Comparison of ENCODE assay signal across 8 cellular contexts in the genomic region with DNA sequence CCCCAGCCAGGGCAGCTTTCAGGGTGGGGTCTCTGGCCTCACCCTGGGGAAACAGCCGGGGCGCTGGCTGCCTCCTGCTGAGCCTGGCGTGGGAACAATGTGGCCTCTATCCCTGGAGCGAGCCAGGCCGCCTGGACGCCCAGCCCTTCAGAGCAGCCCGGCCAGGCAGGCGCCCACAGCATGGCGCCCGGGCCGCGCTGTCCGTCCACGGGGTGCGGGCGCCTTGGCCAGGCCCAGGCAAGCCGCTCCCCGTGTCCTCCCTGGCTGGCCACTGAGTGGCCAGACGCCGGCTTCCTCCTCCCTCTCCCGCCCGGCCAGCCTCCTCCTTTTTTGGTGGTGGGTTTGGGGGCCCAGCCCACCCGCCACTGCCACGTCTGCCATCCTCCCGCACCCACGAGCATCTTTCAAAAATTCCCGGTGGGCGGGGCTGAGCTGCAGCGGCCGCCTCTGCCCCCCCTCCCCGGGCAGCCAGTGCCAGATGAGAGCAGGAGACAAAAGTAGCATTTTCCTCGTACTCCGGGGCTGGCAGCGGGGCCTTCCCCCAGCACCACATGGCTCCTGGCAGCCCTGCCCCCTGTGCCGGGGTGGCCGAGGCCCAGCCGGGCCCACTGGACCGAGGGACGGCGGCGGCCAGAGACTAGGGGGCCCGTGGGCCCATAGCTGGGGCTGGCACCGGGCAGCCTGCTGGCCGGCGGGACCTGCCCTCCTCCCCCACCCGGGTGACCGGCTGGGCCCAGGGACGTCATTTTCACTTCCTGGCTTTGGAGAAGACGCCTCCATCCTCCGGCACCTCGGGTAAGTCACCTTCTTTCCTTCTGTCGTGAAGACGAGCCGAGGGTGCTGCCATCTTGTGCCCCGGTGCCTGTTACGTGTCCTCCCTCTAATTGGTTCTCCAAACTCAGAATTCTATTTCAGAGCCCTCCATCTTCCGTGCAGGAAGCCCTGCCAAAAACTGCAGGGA.
DNase-seq lines count a peak whose midpoint lies in the region; ATAC-seq lines count a peak whose summit lies in the region.

No MANE protein-coding gene starts in this region.

- peaks cover 99% of the 10 kb centered on the region for H3K79me2 ChIP-seq in GM23248 (ENCODE audit: insufficient read depth)

- H3F3A ChIP-seq in GM23248 (ENCODE audit: insufficient read depth), result peaks cover 61% of the 10 kb centered on the region

- in situ Hi-C loops in GM23248 (cut with MboI) (loop anchor here (10.0 kb wide), 1 partner anchor 75 kb away; no protein-coding TSS in a partner anchor), SK-MEL-5 (cut with HindIII; ENCODE audit: low pct_unique_long_range_greater_than_20kb, low sequenced_read_pairs) (no loop called here), KBM-7 (cut with MboI; ENCODE audit: low pct_unique_long_range_greater_than_20kb, low sequenced_read_pairs) (no loop called here)

- no peaks in the 10 kb centered on the region for H3K9me3 ChIP-seq in GM23248 (ENCODE audit: low read depth)
- H3K9me3 ChIP-seq in skeletal muscle satellite cell (replicated peaks; ENCODE audit: low read length), result no peaks in the 10 kb centered on the region

- H3K36me3 Mint-ChIP-seq in activated CD4-positive, alpha-beta T cell treated with anti-CD3 and anti-CD28 coated beads, Interleukin-2, amount 10 ng/mL, durations not matched to agents 24 days and 14 days (ENCODE audit: low read depth), result no peaks in the 10 kb centered on the region

- no peak overlapping the region for H3K27ac Mint-ChIP-seq in activated CD4-positive, alpha-beta T cell treated with anti-CD3 and anti-CD28 coated beads, Interleukin-2, amount 10 ng/mL, durations not matched to agents 24 days and 14 days

- H3K4me3 ChIP-seq in GM23248, result peak overlapping the region; percentile 97
- H3K4me3 ChIP-seq in skeletal muscle satellite cell (ENCODE audit: low read length), result peak overlapping the region; percentile 98

- intact Hi-C loops in activated CD4-positive, alpha-beta T cell treated with anti-CD3 and anti-CD28 coated beads, Interleukin-2, amount 10 ng/mL, durations not matched to agents 24 days and 14 days (cut with micrococcal nuclease), result no loop called here

- 0 out of 2 replicates have a peak, but pooled peaks cover 3% of the 10 kb centered on the region for H4K20me1 ChIP-seq in GM23248 (ENCODE audit: insufficient read depth)

- H3K27me3 ChIP-seq in GM23248 (replicated peaks; ENCODE audit: insufficient read depth) (no peaks in the 10 kb centered on the region), skeletal muscle satellite cell (ENCODE audit: control insufficient read depth, insufficient read depth, low read length) (no peaks in the 10 kb centered on the region)

- H3K9me2 ChIP-seq in GM23248 (ENCODE audit: insufficient read depth), result no peaks in the 10 kb centered on the region

- H3K4me2 ChIP-seq in GM23248 (ENCODE audit: unreplicated experiment), result peak overlapping the region; percentile 96
- peak overlapping the region; percentile 99 for H3K4me2 ChIP-seq in skeletal muscle satellite cell (ENCODE audit: low read length)

- H3K9ac ChIP-seq in GM23248, result peak overlapping the region; percentile 99
- peak overlapping the region; percentile 99 for H3K9ac ChIP-seq in skeletal muscle satellite cell (ENCODE audit: low read depth, low read length)

- no peak overlapping the region for H2AFZ ChIP-seq in GM23248

- no peaks in the 10 kb centered on the region for H3K27me3 Mint-ChIP-seq in activated CD4-positive, alpha-beta T cell treated with anti-CD3 and anti-CD28 coated beads, Interleukin-2, amount 10 ng/mL, durations not matched to agents 24 days and 14 days

- DNase-seq in GM23248 (peak; percentile 96), SK-MEL-5 (ENCODE audit: low read depth, low spot score) (peak; percentile 89), globus pallidus (ENCODE audit: low spot score) (peak; percentile 97), KBM-7 (no peak)
- no peak for DNase-seq in stimulated activated CD4-positive, alpha-beta T cell treated with anti-CD3 and anti-CD28 coated beads, Interleukin-4, amount 100 ng/mL, for 24 hours
- no peak for DNase-seq in activated CD4-positive, alpha-beta T cell treated with anti-CD3 and anti-CD28 coated beads, Interleukin-2, amount 10 ng/mL, durations not matched to agents 24 days and 14 days

- peak overlapping the region; percentile 99 for H3K27ac ChIP-seq in GM23248

- peaks cover 3% of the 10 kb centered on the region for H3K4me1 Mint-ChIP-seq in activated CD4-positive, alpha-beta T cell treated with anti-CD3 and anti-CD28 coated beads, Interleukin-2, amount 10 ng/mL, durations not matched to agents 24 days and 14 days

- peaks cover 47% of the 10 kb centered on the region for H3K36me3 ChIP-seq in GM23248 (ENCODE audit: low read depth)
- H3K36me3 ChIP-seq in skeletal muscle satellite cell (ENCODE audit: insufficient read depth, low read length), result peaks cover 93% of the 10 kb centered on the region

- H3K4me1 ChIP-seq in GM23248 (ENCODE audit: insufficient read depth) (peaks cover 24% of the 10 kb centered on the region), skeletal muscle satellite cell (ENCODE audit: control insufficient read depth, insufficient read depth, low read length) (peaks cover 26% of the 10 kb centered on the region)

- no peak overlapping the region for H3K4me3 Mint-ChIP-seq in activated CD4-positive, alpha-beta T cell treated with anti-CD3 and anti-CD28 coated beads, Interleukin-2, amount 10 ng/mL, durations not matched to agents 24 days and 14 days

- no peaks in the 10 kb centered on the region for H3K9me3 Mint-ChIP-seq in activated CD4-positive, alpha-beta T cell treated with anti-CD3 and anti-CD28 coated beads, Interleukin-2, amount 10 ng/mL, durations not matched to agents 24 days and 14 days

- ATAC-seq in HG02623 (IDR thresholded peaks at IDR 0.05; ENCODE audit: unreplicated experiment), result no peak

- WGBS in GM23248 (ENCODE audit: low coverage in 1 of 2, low lambda C conversion rate in 2 of 2, missing lambda C conversion rate in 2 of 2), 2 experiments, result 1 to 2% methylated on average over 45 to 50 of the region's 57 CpGs

Comparison
In these comparisons a context has a peak if more than half of its experiments do, and no peak if none do; other contexts are left out.
1. DNase-seq: peak in GM23248 (single experiment), SK-MEL-5 (single experiment) and globus pallidus (single experiment); none in stimulated activated CD4-positive, alpha-beta T cell treated with anti-CD3 and anti-CD28 coated beads, Interleukin-4, amount 100 ng/mL, for 24 hours (single experiment), activated CD4-positive, alpha-beta T cell treated with anti-CD3 and anti-CD28 coated beads, Interleukin-2, amount 10 ng/mL, durations not matched to agents 24 days and 14 days (single experiment) and KBM-7 (single experiment).